ENCODE assay signal across 23 cellular contexts in genomic region chr2:210230518-210230917, GRCh38. TPM values are rescaled to one million over a fixed set of nuclear protein-coding genes. Genes with fewer than 3 reads are reported as not detected.
A peak's percentile ranks its signal among the peaks of the same experiment; 100 is the strongest.
DNase-seq lines count a peak whose midpoint lies in the region; ATAC-seq, FAIRE-seq and TF ChIP-seq lines count a peak whose summit lies in the region.
"Had no signal": no experiment of that assay in that cellular context is flagged by ENCODE, and none has a peak within 500 bp of the region (broad histone marks: within the 10 kb centered on the region; RNA-seq: fewer than 3 reads in every experiment).

No MANE protein-coding gene starts in this region.

- H3K79me2 ChIP-seq in mesendoderm (ENCODE audit: control insufficient read depth, insufficient read depth, low read length) = no peaks in the 10 kb centered on the region

- no peak overlapping the region for H3K56ac ChIP-seq in mesendoderm (ENCODE audit: low read length)

- H3K4me1 ChIP-seq in ascending aorta (peaks cover 0 to 26% of the 10 kb centered on the region in 2 donors), mesendoderm (ENCODE audit: control insufficient read depth, low read depth, low read length) (peaks cover 5% of the 10 kb centered on the region), tibial artery (peaks cover 0 to 77% (median 21%) of the 10 kb centered on the region in 4 donors)
- H3K4me1 ChIP-seq: BE2C had no signal

- H3K9ac ChIP-seq in mesendoderm (ENCODE audit: low read length) = no peak overlapping the region

- H2AK5ac ChIP-seq in mesendoderm (ENCODE audit: low read length) = no peak overlapping the region

- H4K8ac ChIP-seq in mesendoderm (ENCODE audit: low read depth, low read length) = no peak overlapping the region

- no peak overlapping the region for H2BK5ac ChIP-seq in mesendoderm (ENCODE audit: low read length)

- no peak for ATAC-seq in HG03442 (IDR thresholded peaks at IDR 0.05; ENCODE audit: unreplicated experiment)
- ATAC-seq: CD8-positive, alpha-beta T cell had no signal

- no peak for DNase-seq in ascending aorta (ENCODE audit: low spot score in 2 of 2)
- DNase-seq in mesendoderm = peak; percentile 27
- DNase-seq in tibial artery = no peak
- no peak for DNase-seq in posterior cingulate gyrus
- DNase-seq in D721Med (ENCODE audit: insufficient read length, low spot score) = no peak
- DNase-seq: BE2C; CD8-positive, alpha-beta T cell; COR-L47; DND-41; GDM1; GOT3; HCEC 1CT; HFFc6; KG1 had no signal

- intact Hi-C loops in ascending aorta (cut with DNase I) (loop anchor here (5.0 kb wide), 2 partner anchors 247 to 808 kb away; partner anchors contain the start of genes LANCL1 and MAP2), tibial artery (cut with DNase I; ENCODE audit: low total_unique reads) (no loop called here), posterior cingulate gyrus (cut with DNase I) (no loop called here)

- no peak overlapping the region for H3K18ac ChIP-seq in mesendoderm (ENCODE audit: low read length)

- FAIRE-seq in D721Med (lab: Jason Lieb, UNC) = no peak
- FAIRE-seq: A204.1, GM12892, GM19239 had no signal

- no peaks in the 10 kb centered on the region for H3K27me3 ChIP-seq in ascending aorta
- no peaks in the 10 kb centered on the region for H3K27me3 ChIP-seq in mesendoderm (ENCODE audit: insufficient read depth, low read length, poor library complexity)
- no peaks in the 10 kb centered on the region for H3K27me3 ChIP-seq in tibial artery

- H4K5ac ChIP-seq in mesendoderm (ENCODE audit: low read length) = no peak overlapping the region

- WGBS in mesendoderm (ENCODE audit: extremely low coverage, insufficient coverage, low lambda C conversion rate) = no CpG with 5 or more reads among the region's 2 CpGs

- no peak overlapping the region for H3K23ac ChIP-seq in mesendoderm (ENCODE audit: low read length)

- H3K4ac ChIP-seq in mesendoderm (ENCODE audit: low read depth, low read length) = no peak overlapping the region

- H3K9me3 ChIP-seq in ascending aorta = no peaks in the 10 kb centered on the region
- no peaks in the 10 kb centered on the region for H3K9me3 ChIP-seq in tibial artery
- H3K9me3 ChIP-seq: BE2C had no signal

- H3K4me3 ChIP-seq in ascending aorta (no peak overlapping the region), mesendoderm (ENCODE audit: low read length) (no peak overlapping the region), tibial artery (no peak overlapping the region)

- peak overlapping the region; percentile 70 for H3K27ac ChIP-seq in C4-2B
- peak overlapping the region; percentile 15 to 34 for H3K27ac ChIP-seq in ascending aorta
- no peak overlapping the region for H3K27ac ChIP-seq in mesendoderm (ENCODE audit: low read depth, low read length)
- H3K27ac ChIP-seq in tibial artery = peak overlapping the region; percentile 52 to 63
- H3K27ac ChIP-seq: HL-60 had no signal

- no peaks in the 10 kb centered on the region for H3K79me1 ChIP-seq in mesendoderm (ENCODE audit: low read length)

- no peak overlapping the region for H2BK120ac ChIP-seq in mesendoderm (ENCODE audit: low read depth, low read length)

- TF ChIP-seq CTCF in C4-2B (conservative IDR thresholded peaks at IDR 0.05) (no peak), ascending aorta (IDR thresholded peaks at IDR 0.05) (no peak), tibial artery (IDR thresholded peaks at IDR 0.05) (no peak), D721Med (IDR thresholded peaks at IDR 0.05; ENCODE audit: insufficient read depth, missing control alignments) (no peak)

- H3K4me2 ChIP-seq in mesendoderm (ENCODE audit: low read length) = no peak overlapping the region

- H2BK15ac ChIP-seq in mesendoderm (replicated peaks; ENCODE audit: low read depth) = no peak overlapping the region

- H3K36me3 ChIP-seq in ascending aorta (no peaks in the 10 kb centered on the region), mesendoderm (ENCODE audit: control insufficient read depth, insufficient read depth, low read length) (no peaks in the 10 kb centered on the region), tibial artery (no peaks in the 10 kb centered on the region)
- H3K36me3 ChIP-seq: BE2C had no signal

RNA-seq across cellular contexts. Expression of gene ACADL, which starts 5.3 kb away (rescaled TPM):
- 18.5 TPM for total RNA-seq in ascending aorta
- 0.80 TPM for polyA plus RNA-seq in mesendoderm (2013, experiment 1 of 2)
- 1.0 TPM for polyA plus RNA-seq in mesendoderm (2013, experiment 2 of 2)
- total RNA-seq: CD8-positive, alpha-beta T cell; HFFc6; LHCN-M2 had no signal
- polyA plus RNA-seq: CD14-positive monocyte, IgD-negative memory B cell had no signal

RNA-seq across cellular contexts. Expression of gene KANSL1L, which starts 59.3 kb away (rescaled TPM):
- 39.6 TPM for total RNA-seq in ascending aorta
- 3.8 TPM for polyA plus RNA-seq in mesendoderm (2013, experiment 1 of 2)
- polyA plus RNA-seq in mesendoderm (2013, experiment 2 of 2) = 3.9 TPM
